ENCODE assay signal across 7 cellular contexts in genomic region chr5:65734196-65734595, GRCh38. TPM values are rescaled to one million over a fixed set of nuclear protein-coding genes. Genes with fewer than 3 reads are reported as not detected.
DNase-seq lines count a peak whose midpoint lies in the region; ATAC-seq, FAIRE-seq and TF ChIP-seq lines count a peak whose summit lies in the region.
"Not testable (repeated sequence)": the region's sequence is repeated elsewhere in the genome, so short reads cannot be mapped to it uniquely, and the experiment has no call there.

No MANE protein-coding gene starts in this region.

- POLR2A ChIA-PET in IMR-90 (lab: Charles Lee; ENCODE audit: unreplicated experiment); activated CD4-positive, alpha-beta memory T cell treated with anti-CD3 and anti-CD28 coated beads for 36 hours (lab: Charles Lee); H1 (lab: Charles Lee; ENCODE audit: partially characterized antibody): not testable (repeated sequence)

- dilution Hi-C loops in IMR-90 (cut with HindIII; ENCODE audit: low sequenced_read_pairs, unreplicated experiment): not testable (repeated sequence)

- TF ChIP-seq CTCF in IMR-90 (conservative IDR thresholded peaks at IDR 0.05; ENCODE audit: low read depth, low read length); OCI-LY3 (IDR thresholded peaks at IDR 0.05; ENCODE audit: low read depth, low read length); H1 (IDR thresholded peaks at IDR 0.05; ENCODE audit: control extremely low read depth in 1 of 3, insufficient read depth in 1 of 3, low read depth in 1 of 3, low read length in 3 of 3): not testable (repeated sequence)

- H3K23ac ChIP-seq in IMR-90 (ENCODE audit: low read depth, low read length); H1 (ENCODE audit: insufficient read length): not testable (repeated sequence)

- not testable (repeated sequence) for H2BK120ac ChIP-seq in IMR-90 (ENCODE audit: low read depth, low read length); H1 (replicated peaks; ENCODE audit: low read depth, low read length)

- FAIRE-seq in H1 (lab: Jason Lieb, UNC): not testable (repeated sequence)

- not testable (repeated sequence) for TF ChIP-seq RAD21 in IMR-90 (IDR thresholded peaks at IDR 0.05; ENCODE audit: low read length); H1 (IDR thresholded peaks at IDR 0.05 in 1 of 2, conservative IDR thresholded peaks at IDR 0.05 in 1 of 2; ENCODE audit: low read depth in 2 of 2, low read length in 2 of 2)

- not testable (repeated sequence) for H3K27ac ChIP-seq in IMR-90 (ENCODE audit: insufficient read depth, low read length); H1 (ENCODE audit: low read depth, low read length)
- peak overlapping the region; percentile 36; the same call in 1 of the 2 replicates for H3K27ac ChIP-seq in OCI-LY3 (ENCODE audit: low read length)

- peaks cover 19 to 61% of the 10 kb centered on the region in 2 experiments for H3K79me1 ChIP-seq in IMR-90 (ENCODE audit: low read depth in 1 of 2, low read length in 2 of 2)
- not testable (repeated sequence) for H3K79me1 ChIP-seq in H1 (ENCODE audit: low read depth, low read length)

- not testable (repeated sequence) for H2BK15ac ChIP-seq in IMR-90 (ENCODE audit: low read depth, low read length); H1 (ENCODE audit: low read length)

- not testable (repeated sequence) for H4K91ac ChIP-seq in IMR-90 (ENCODE audit: insufficient read depth, low read depth, low read length); H1 (replicated peaks; ENCODE audit: insufficient read length, low read length)

- in situ Hi-C loops in IMR-90 (cut with MboI; ENCODE audit: low sequenced_read_pairs): not testable (repeated sequence)

- not testable (repeated sequence) for H3K18ac ChIP-seq in IMR-90 (ENCODE audit: low read depth, low read length); H1 (ENCODE audit: extremely low read depth, low read length)

- CTCF ChIA-PET in IMR-90 (lab: Yijun Ruan, JAX); activated CD4-positive, alpha-beta memory T cell treated with anti-CD3 and anti-CD28 coated beads for 36 hours (lab: Charles Lee); H1 (lab: Charles Lee; ENCODE audit: partially characterized antibody): not testable (repeated sequence)

- not testable (repeated sequence) for H3K56ac ChIP-seq in IMR-90 (ENCODE audit: extremely low read depth, insufficient read depth, low read length); H1 (replicated peaks; ENCODE audit: insufficient read length, low read depth, low read length)

- not testable (repeated sequence) for H3K9me3 ChIP-seq in IMR-90 (ENCODE audit: control insufficient read depth, insufficient read depth, low read length); OCI-LY3 (ENCODE audit: insufficient read depth, low read length); H1 (ENCODE audit: insufficient read depth in 2 of 2, low read depth in 1 of 2, low read length in 1 of 2)

- H3K14ac ChIP-seq in IMR-90 (replicated peaks; ENCODE audit: low read depth, low read length); H1 (ENCODE audit: insufficient read length): not testable (repeated sequence)

- H3K4me3 ChIP-seq in IMR-90 (ENCODE audit: insufficient read depth, low read depth, low read length); OCI-LY3 (ENCODE audit: low read length); H1 (ENCODE audit: extremely low read depth in 1 of 4, insufficient read depth in 2 of 4, low read depth in 3 of 4, low read length in 4 of 4): not testable (repeated sequence)

- no CpG with 5 or more reads among the region's 6 CpGs for WGBS in IMR-90 (ENCODE audit: extremely low coverage in 2 of 2, insufficient read length in 1 of 2), 2 experiments
- 76% methylated on average over 6 of the region's 6 CpGs; no CpG with 5 or more reads in 1 of the 2 experiments for WGBS in H1 (ENCODE audit: extremely low coverage in 1 of 2, insufficient coverage in 1 of 2, insufficient read length in 1 of 2, insufficient replicate concordance in 2 of 2, low coverage in 1 of 2, low lambda C conversion rate in 2 of 2, missing lambda C conversion rate in 1 of 2), 2 experiments

- H2BK12ac ChIP-seq in H1 (ENCODE audit: low read depth, low read length): not testable (repeated sequence)

- H3K4me3 Mint-ChIP-seq in activated CD4-positive, alpha-beta memory T cell treated with anti-CD3 and anti-CD28 coated beads for 36 hours: not testable (repeated sequence)

- TF ChIP-seq POLR2A in IMR-90 (IDR thresholded peaks at IDR 0.05; ENCODE audit: low read depth, low read length); H1 (IDR thresholded peaks at IDR 0.05; ENCODE audit: control extremely low read depth in 1 of 2, low read depth in 2 of 2, low read length in 2 of 2): not testable (repeated sequence)

- H3K27me3 ChIP-seq in IMR-90 (ENCODE audit: control insufficient read depth, insufficient read depth, low read length); OCI-LY3 (ENCODE audit: low read depth, low read length); H1 (replicated peaks in 1 of 4; ENCODE audit: control insufficient read depth in 3 of 4, extremely low read depth in 1 of 4, insufficient read depth in 3 of 4, low read length in 3 of 4): not testable (repeated sequence)

- H3K4me1 Mint-ChIP-seq in activated CD4-positive, alpha-beta memory T cell treated with anti-CD3 and anti-CD28 coated beads for 36 hours (ENCODE audit: low read depth): not testable (repeated sequence)

- H3K79me2 ChIP-seq in OCI-LY3 (ENCODE audit: low read length) (peaks cover 42% of the 10 kb centered on the region), H1 (ENCODE audit: control insufficient read depth in 1 of 2, insufficient read depth in 2 of 2, low read length in 2 of 2) (peaks cover 11 to 88% of the 10 kb centered on the region in 2 experiments; a peak in 3 of 4 replicates)

- H4K20me1 ChIP-seq in IMR-90 (ENCODE audit: insufficient read depth, low read length); OCI-LY3 (ENCODE audit: insufficient read depth, low read length); H1 (replicated peaks in 1 of 2; ENCODE audit: control insufficient read depth in 1 of 2, insufficient read depth in 2 of 2, low read length in 2 of 2): not testable (repeated sequence)

- H2BK5ac ChIP-seq in IMR-90 (ENCODE audit: low read depth, low read length, poor library complexity, severe bottlenecking); H1 (ENCODE audit: low read depth, low read length): not testable (repeated sequence)

- not testable (repeated sequence) for H4K5ac ChIP-seq in IMR-90 (ENCODE audit: low read depth, low read length); H1 (ENCODE audit: insufficient read length, low read depth, low read length)

- BruUV-seq in IMR-90 (replicated peaks; lab: Mats Ljungman, UMichigan): not testable (repeated sequence)

- not testable (repeated sequence) for H3K4me1 ChIP-seq in IMR-90 (ENCODE audit: control insufficient read depth, insufficient read depth, low read length); H1 (replicated peaks in 1 of 4; ENCODE audit: control insufficient read depth in 3 of 4, insufficient read depth in 4 of 4, low read length in 3 of 4)
- peaks cover 16% of the 10 kb centered on the region for H3K4me1 ChIP-seq in OCI-LY3 (ENCODE audit: low read length)

- H3K36me3 ChIP-seq in IMR-90 (ENCODE audit: control insufficient read depth, insufficient read depth, low read length); OCI-LY3 (replicated peaks; ENCODE audit: low read depth, low read length); H1 (ENCODE audit: control insufficient read depth in 2 of 4, insufficient read depth in 4 of 4, low read length in 3 of 4): not testable (repeated sequence)

- not testable (repeated sequence) for H3K4me2 ChIP-seq in IMR-90 (ENCODE audit: low read depth, low read length); H1 (ENCODE audit: insufficient read depth in 1 of 2, low read depth in 2 of 2, low read length in 2 of 2)
- H3K4me2 ChIP-seq in OCI-LY3 (ENCODE audit: low read length): peak overlapping the region; percentile 25; the same call in 1 of the 2 replicates

- not testable (repeated sequence) for H3K36me3 Mint-ChIP-seq in activated CD4-positive, alpha-beta memory T cell treated with anti-CD3 and anti-CD28 coated beads for 36 hours

- not testable (repeated sequence) for H2AFZ ChIP-seq in IMR-90 (replicated peaks; ENCODE audit: low read length, poor library complexity); OCI-LY3 (ENCODE audit: low read depth, low read length); H1 (ENCODE audit: low read length)

- H2BK20ac ChIP-seq in IMR-90 (ENCODE audit: low read depth, low read length); H1 (ENCODE audit: low read length): not testable (repeated sequence)

- H2AK9ac ChIP-seq in IMR-90 (replicated peaks; ENCODE audit: low read depth, low read length, poor library complexity): not testable (repeated sequence)

- H3K9me1 ChIP-seq in IMR-90 (ENCODE audit: insufficient read depth, low read length): not testable (repeated sequence)

- DNase-seq in CD1c-positive myeloid dendritic cell (ENCODE audit: extremely low spot score) (peak; percentile 60), kidney tubule cell (ENCODE audit: low spot score) (peak; percentile 41), renal cortical epithelial cell (ENCODE audit: low read depth) (peak; percentile 56)
- DNase-seq in IMR-90; H1 (ENCODE audit: low read depth in 1 of 2, low spot score in 2 of 2): not testable (repeated sequence)
- DNase-seq in activated CD4-positive, alpha-beta memory T cell treated with anti-CD3 and anti-CD28 coated beads for 36 hours: peak; percentile 31

- not testable (repeated sequence) for H3K9me3 Mint-ChIP-seq in activated CD4-positive, alpha-beta memory T cell treated with anti-CD3 and anti-CD28 coated beads for 36 hours

- not testable (repeated sequence) for H3K9ac ChIP-seq in IMR-90 (ENCODE audit: low read depth, low read length); OCI-LY3 (ENCODE audit: low read length); H1 (replicated peaks in 1 of 4; ENCODE audit: extremely low read depth in 1 of 4, low read depth in 3 of 4, low read length in 3 of 4)

- H3K4ac ChIP-seq in IMR-90 (ENCODE audit: low read depth, low read length); H1 (replicated peaks; ENCODE audit: insufficient read length, low read depth, low read length): not testable (repeated sequence)

- H2AK5ac ChIP-seq in IMR-90 (ENCODE audit: low read depth, low read length); H1 (ENCODE audit: low read depth, low read length): not testable (repeated sequence)

- not testable (repeated sequence) for H3K27me3 Mint-ChIP-seq in activated CD4-positive, alpha-beta memory T cell treated with anti-CD3 and anti-CD28 coated beads for 36 hours

- not testable (repeated sequence) for H3K23me2 ChIP-seq in H1 (ENCODE audit: low read depth, low read length)

- H4K8ac ChIP-seq in IMR-90 (ENCODE audit: low read depth in 2 of 2, low read length in 2 of 2); H1 (ENCODE audit: extremely low read depth, insufficient read depth, low read length): not testable (repeated sequence)

- not testable (repeated sequence) for H3K27ac Mint-ChIP-seq in activated CD4-positive, alpha-beta memory T cell treated with anti-CD3 and anti-CD28 coated beads for 36 hours

- TF ChIP-seq EP300 in H1 (IDR thresholded peaks at IDR 0.05; ENCODE audit: borderline replicate concordance in 1 of 2, low read depth in 2 of 2, low read length in 2 of 2): not testable (repeated sequence)

- ATAC-seq in IMR-90 (ENCODE audit: low read depth): not testable (repeated sequence)

- intact Hi-C loops in IMR-90 (cut with micrococcal nuclease); activated CD4-positive, alpha-beta memory T cell treated with anti-CD3 and anti-CD28 coated beads for 36 hours (cut with micrococcal nuclease): not testable (repeated sequence)

RNA-seq across cellular contexts. Expression of gene NLN, which starts 12.2 kb away (rescaled TPM):
- 37.1 and 50.3 TPM in 2 replicates for total RNA-seq in IMR-90 (2012; rRNA removed)
- polyA plus RNA-seq in IMR-90 (2012; rRNA removed): 14.2 and 19.1 TPM in 2 replicates
- 6.5 and 7.6 TPM in 2 replicates for polyA plus RNA-seq in IMR-90 (2012; cell fraction: cytosol; rRNA removed)
- polyA plus RNA-seq in IMR-90 (2012; cell fraction: nucleus; rRNA removed; ENCODE audit: low replicate concordance): 2.9 and 8.0 TPM in 2 replicates
- 10 to 100 TPM; 22.7 to 23.7 TPM for total RNA-seq in activated CD4-positive, alpha-beta memory T cell treated with anti-CD3 and anti-CD28 coated beads for 36 hours
- total RNA-seq in H1 (2021; fragmentation: NEBNext Ultra II Directional; extraction: Animal tissue kit (Norgen Biotek cat#: 25700)): 186 and 192 TPM in 2 replicates
- 40.3 and 46.7 TPM in 2 replicates for polyA plus RNA-seq in H1 (2011; rRNA removed)
- 58.1 TPM for polyA plus RNA-seq in H1 (2011; cell fraction: cytosol; rRNA removed)
- 41.9 TPM for polyA plus RNA-seq in H1 (2011; cell fraction: nucleus; rRNA removed)
- polyA plus RNA-seq in H1 (2012, experiment 1 of 2): 61.5 to 112 TPM (median 78.7 TPM) in 4 replicates
- 7.7 TPM for polyA plus RNA-seq in H1 (2012, experiment 2 of 2)
- polyA plus RNA-seq in H1 (2013, experiment 1 of 2): 71.9 TPM
- 73.9 TPM for polyA plus RNA-seq in H1 (2013, experiment 2 of 2)
- 190 and 198 TPM in 2 replicates for polyA minus RNA-seq in H1 (2011; rRNA and poly(A)+ RNA removed)
- polyA minus RNA-seq in H1 (2011; cell fraction: cytosol; rRNA and poly(A)+ RNA removed): 61.0 TPM
- polyA minus RNA-seq in H1 (2011; cell fraction: nucleus; rRNA and poly(A)+ RNA removed): 121 TPM
- 67.6 and 69.8 TPM in 2 replicates for total RNA-seq in renal cortical epithelial cell

RNA-seq across cellular contexts. Expression of gene SGTB, which starts 12.3 kb away (rescaled TPM):
- total RNA-seq in IMR-90 (2012; rRNA removed) (15.1 and 25.6 TPM in 2 replicates), renal cortical epithelial cell (10.0 and 13.5 TPM in 2 replicates)
- polyA plus RNA-seq in IMR-90 (2012; rRNA removed) (5.9 and 7.5 TPM in 2 replicates), H1 (2011; rRNA removed) (2.1 and 2.2 TPM in 2 replicates)
- polyA plus RNA-seq in IMR-90 (2012; cell fraction: cytosol; rRNA removed): 2.0 and 4.7 TPM in 2 replicates
- 1.2 and 4.0 TPM in 2 replicates for polyA plus RNA-seq in IMR-90 (2012; cell fraction: nucleus; rRNA removed; ENCODE audit: low replicate concordance)
- total RNA-seq in activated CD4-positive, alpha-beta memory T cell treated with anti-CD3 and anti-CD28 coated beads for 36 hours: 10 to 100 TPM; 16.5 to 16.7 TPM
- 17.8 and 18.7 TPM in 2 replicates for total RNA-seq in H1 (2021; fragmentation: NEBNext Ultra II Directional; extraction: Animal tissue kit (Norgen Biotek cat#: 25700))
- 2.7 TPM for polyA plus RNA-seq in H1 (2011; cell fraction: cytosol; rRNA removed)
- polyA plus RNA-seq in H1 (2011; cell fraction: nucleus; rRNA removed): 3.3 TPM
- polyA plus RNA-seq in H1 (2012, experiment 1 of 2): 4.2 to 8.9 TPM (median 5.5 TPM) in 4 replicates
- polyA plus RNA-seq in H1 (2012, experiment 2 of 2): 0.52 TPM
- polyA plus RNA-seq in H1 (2013, experiment 1 of 2): 6.7 TPM
- polyA plus RNA-seq in H1 (2013, experiment 2 of 2): 5.8 TPM
- polyA minus RNA-seq in H1 (2011; rRNA and poly(A)+ RNA removed): 5.4 and 10.8 TPM in 2 replicates
- 4.3 TPM for polyA minus RNA-seq in H1 (2011; cell fraction: cytosol; rRNA and poly(A)+ RNA removed)
- 16.2 TPM for polyA minus RNA-seq in H1 (2011; cell fraction: nucleus; rRNA and poly(A)+ RNA removed)
